Comparison of ENCODE assay signal across 8 cellular contexts in genomic region chr7:17304926-17305325, GRCh38. TPM values are rescaled to one million over a fixed set of nuclear protein-coding genes. Genes with fewer than 3 reads are reported as not detected.
DNase-seq lines count a peak whose midpoint lies in the region; ATAC-seq and TF ChIP-seq lines count a peak whose summit lies in the region.

No MANE protein-coding gene starts in this region.

- peak overlapping the region; percentile 89 for H3K27ac Mint-ChIP-seq in activated CD8-positive, alpha-beta T cell treated with anti-CD3 and anti-CD28 coated beads for 36 hours

- peaks cover 5% of the 10 kb centered on the region for H3K36me3 Mint-ChIP-seq in activated CD8-positive, alpha-beta T cell treated with anti-CD3 and anti-CD28 coated beads for 36 hours (ENCODE audit: low read depth)

- TF ChIP-seq CTCF in activated CD8-positive, alpha-beta T cell treated with anti-CD3 and anti-CD28 coated beads for 36 hours (IDR thresholded peaks at IDR 0.05), result no peak
- TF ChIP-seq CTCF in upper lobe of right lung (IDR thresholded peaks at IDR 0.05), result no peak

- H3K27ac ChIP-seq in upper lobe of right lung, result peak overlapping the region; percentile 75

- peak; percentile 44 for DNase-seq in COR-L47 (lab: John Stamatoyannopoulos, UW)
- DNase-seq in activated CD8-positive, alpha-beta T cell treated with anti-CD3 and anti-CD28 coated beads for 36 hours, result peak; percentile 52
- no peak for DNase-seq in left ventricle myocardium superior
- no peak for DNase-seq in upper lobe of right lung
- DNase-seq in GDM1 (lab: John Stamatoyannopoulos, UW), result no peak
- no peak for DNase-seq in NK-92 (lab: John Stamatoyannopoulos, UW; ENCODE audit: unreplicated experiment)
- no peak for DNase-seq in NCI-H1417 (lab: John Stamatoyannopoulos, UW)

- H3K9me3 ChIP-seq in upper lobe of right lung, result no peaks in the 10 kb centered on the region

- CTCF ChIA-PET in activated CD8-positive, alpha-beta T cell treated with anti-CD3 and anti-CD28 coated beads for 36 hours (lab: Charles Lee), result interaction anchor here (0.7 to 2.7 kb wide), 5 partner anchors 71 to 326 kb away, joined by 3 to 20 read pairs (median 4); no protein-coding TSS in a partner anchor

- peaks cover 35% of the 10 kb centered on the region for H3K4me1 Mint-ChIP-seq in activated CD8-positive, alpha-beta T cell treated with anti-CD3 and anti-CD28 coated beads for 36 hours (ENCODE audit: low read depth)

- intact Hi-C loops in activated CD8-positive, alpha-beta T cell treated with anti-CD3 and anti-CD28 coated beads for 36 hours (cut with micrococcal nuclease), result loop anchor here (5.0 to 10.0 kb wide), 3 partner anchors 130 to 300 kb away; no protein-coding TSS in a partner anchor
- intact Hi-C loops in left ventricle myocardium superior (cut with micrococcal nuclease), result loop anchor here (10.0 kb wide), 1 partner anchor 320 kb away; no protein-coding TSS in a partner anchor
- intact Hi-C loops in upper lobe of right lung (cut with DNase I), result no loop called here

- ATAC-seq in HG03159 (IDR thresholded peaks at IDR 0.05; ENCODE audit: unreplicated experiment) (peak; percentile 33), left ventricle myocardium superior (peak; percentile 17), upper lobe of right lung (peak; percentile 48)
- ATAC-seq in activated CD8-positive, alpha-beta T cell treated with anti-CD3 and anti-CD28 coated beads for 36 hours, result peak; percentile 85

- POLR2A ChIA-PET in activated CD8-positive, alpha-beta T cell treated with anti-CD3 and anti-CD28 coated beads for 36 hours (lab: Charles Lee), result interaction anchor here (0.7 kb wide), 1 partner anchor 328 kb away, joined by 3 read pairs; no protein-coding TSS in a partner anchor

- H3K9me3 Mint-ChIP-seq in activated CD8-positive, alpha-beta T cell treated with anti-CD3 and anti-CD28 coated beads for 36 hours, result no peaks in the 10 kb centered on the region

- H3K27me3 Mint-ChIP-seq in activated CD8-positive, alpha-beta T cell treated with anti-CD3 and anti-CD28 coated beads for 36 hours, result no peaks in the 10 kb centered on the region

- peaks cover 57% of the 10 kb centered on the region for H3K4me1 ChIP-seq in upper lobe of right lung

- peaks cover 3% of the 10 kb centered on the region for H3K36me3 ChIP-seq in upper lobe of right lung

- H3K4me3 Mint-ChIP-seq in activated CD8-positive, alpha-beta T cell treated with anti-CD3 and anti-CD28 coated beads for 36 hours, result peak overlapping the region; percentile 26

- H3K4me3 ChIP-seq in upper lobe of right lung, result peak overlapping the region; percentile 97

- no peaks in the 10 kb centered on the region for H3K27me3 ChIP-seq in upper lobe of right lung

RNA-seq across cellular contexts. Expression of gene AHR, which starts 6.5 kb away (rescaled TPM):
- total RNA-seq in activated CD8-positive, alpha-beta T cell treated with anti-CD3 and anti-CD28 coated beads for 36 hours, result 10 to 100 TPM; 32.1 to 33.4 TPM
- total RNA-seq in left ventricle myocardium superior, result 37.9 TPM
- 118 TPM for total RNA-seq in upper lobe of right lung

Comparison
In these comparisons a context has a peak if more than half of its experiments do, and no peak if none do; other contexts are left out.
1. DNase-seq: peak in COR-L47 (single experiment) and activated CD8-positive, alpha-beta T cell treated with anti-CD3 and anti-CD28 coated beads for 36 hours (single experiment); none in left ventricle myocardium superior (single experiment), upper lobe of right lung (single experiment), GDM1 (single experiment), NK-92 (single experiment) and NCI-H1417 (0 of 3).
2. ATAC-seq: peak in every context shown above with its lines; median percentile 85 in activated CD8-positive, alpha-beta T cell treated with anti-CD3 and anti-CD28 coated beads for 36 hours; 48 in upper lobe of right lung; 33 in HG03159; 17 in left ventricle myocardium superior.